10 cellular contexts compared by ENCODE assay signal in the genomic region with DNA sequence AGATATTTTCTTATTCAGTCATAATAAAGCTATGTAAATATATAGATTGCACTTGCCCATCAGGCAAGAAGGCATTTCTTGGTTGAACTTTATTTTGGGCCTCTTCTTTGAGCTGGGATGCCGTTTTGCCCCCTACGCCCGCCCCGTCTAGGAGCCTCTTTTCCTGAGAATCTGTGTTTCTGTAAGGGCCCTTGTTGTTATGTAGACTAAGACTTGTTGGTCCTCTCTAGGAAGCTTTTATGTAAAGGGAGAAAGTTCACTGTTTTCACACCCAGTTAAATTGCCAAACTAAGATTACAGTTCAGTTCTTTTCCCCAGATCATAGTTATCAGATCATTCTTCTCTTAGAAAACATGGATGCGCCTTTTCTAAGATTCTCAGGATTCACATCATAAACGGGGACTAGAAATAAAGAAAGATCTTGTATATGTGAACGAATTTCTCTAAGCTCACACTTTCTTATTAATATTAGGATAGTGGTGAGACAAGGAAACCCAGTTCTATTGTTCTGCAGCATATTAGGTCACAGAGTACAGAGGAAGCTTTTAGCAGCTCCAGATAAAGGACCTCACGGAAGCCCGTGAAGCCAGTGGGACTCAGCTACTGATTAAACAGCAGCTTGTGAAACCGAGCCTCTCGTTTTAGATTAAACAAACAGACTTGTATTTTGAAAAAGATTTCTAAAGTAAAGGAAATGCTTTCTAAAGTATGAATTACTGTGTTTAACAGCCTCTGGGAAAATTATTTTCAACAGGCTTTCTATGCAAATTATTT. TPM values are rescaled to one million over a fixed set of nuclear protein-coding genes. Genes with fewer than 3 reads are reported as not detected.
DNase-seq lines count a peak whose midpoint lies in the region; TF ChIP-seq lines count a peak whose summit lies in the region.
"Had no signal": no experiment of that assay in that cellular context is flagged by ENCODE, and none has a peak within 500 bp of the region (broad histone marks: within the 10 kb centered on the region; RNA-seq: fewer than 3 reads in every experiment).

No MANE protein-coding gene starts in this region.

- no peaks in the 10 kb centered on the region for H3K9me3 ChIP-seq in spleen

- peak overlapping the region in 7 of 8 donors; percentile 14 to 76 (median 60) for H3K27ac ChIP-seq in spleen

- H3K4me3 ChIP-seq in choroid plexus epithelial cell (ENCODE audit: low read depth, low read length) (no peak overlapping the region), spleen (peak overlapping the region in 1 of 8 donors; percentile 22)

- TF ChIP-seq CTCF in choroid plexus epithelial cell (conservative IDR thresholded peaks at IDR 0.05; ENCODE audit: low read depth, low read length): no peak
- TF ChIP-seq CTCF in spleen (IDR thresholded peaks at IDR 0.05 in 8 of 11, conservative IDR thresholded peaks at IDR 0.05 in 3 of 11): no peak

- 69 to 78% (median 73%) methylated on average over 11 of the region's 11 CpGs for WGBS in spleen, 5 donors

- H3K27me3 ChIP-seq in spleen (replicated peaks in 1 of 7): peaks cover 0 to 5% (median 0%) of the 10 kb centered on the region in 7 donors

- DNase-seq in NCI-H146 (lab: John Stamatoyannopoulos, UW) (peak; percentile 19), NCI-H146 treated with DMSO at 0.1 percent for 48 hours (lab: John Stamatoyannopoulos, UW; ENCODE audit: unreplicated experiment) (no peak), choroid plexus epithelial cell (ENCODE audit: low read depth) (peak; percentile 30), kidney glomerular epithelial cell (lab: John Stamatoyannopoulos, UW) (peak; percentile 54), spleen (no peak), SK-N-DZ (ENCODE audit: low spot score) (no peak)
- DNase-seq in activated T-cell treated with anti-CD3 and anti-CD28 coated beads, Interleukin-2, amount 50 U/mL, for 48 hours: no peak
- DNase-seq in stimulated activated CD4-positive, alpha-beta T cell treated with anti-CD3 and anti-CD28 coated beads, Interleukin-2, amount 100 ng/mL, for 48 hours: no peak
- DNase-seq: cortex of kidney; stimulated activated CD8-positive, alpha-beta memory T cell treated with anti-CD3 and anti-CD28 coated beads, Interleukin-4, amount 100 ng/mL, for 48 hours had no signal

- TF ChIP-seq POLR2A in spleen (IDR thresholded peaks at IDR 0.05): peak in 1 of 3 donors; percentile 29

- intact Hi-C loops in spleen (cut with DNase I; ENCODE audit: low total_unique reads): no loop called here

- peaks cover 14 to 82% (median 42%) of the 10 kb centered on the region in 6 donors for H3K4me1 ChIP-seq in spleen

- H3K36me3 ChIP-seq in spleen: no peaks in the 10 kb centered on the region

RNA-seq across cellular contexts. Expression of a gene that starts 3.8 kb away (rescaled TPM):
- total RNA-seq in spleen: 10 to 100 TPM; 15.7 to 22.8 (median 19.9) TPM
- polyA plus RNA-seq in spleen: 1 to 10 TPM; 1.3 to 2.9 (median 1.9) TPM
- polyA plus RNA-seq in SK-N-DZ (2014; cell fraction: cytosol; rRNA removed): 8.2 and 9.1 TPM in 2 replicates
- 6.6 and 9.7 TPM in 2 replicates for polyA plus RNA-seq in SK-N-DZ (2014; cell fraction: nucleus; rRNA removed)

Comparison
In these comparisons a context has a peak if more than half of its experiments do, and no peak if none do; other contexts are left out.
1. DNase-seq: peak in NCI-H146 (single experiment), choroid plexus epithelial cell (single experiment) and kidney glomerular epithelial cell (single experiment); none in NCI-H146 treated with DMSO at 0.1 percent for 48 hours (single experiment), spleen (single experiment), SK-N-DZ (single experiment), activated T-cell treated with anti-CD3 and anti-CD28 coated beads, Interleukin-2, amount 50 U/mL, for 48 hours (0 of 2) and stimulated activated CD4-positive, alpha-beta T cell treated with anti-CD3 and anti-CD28 coated beads, Interleukin-2, amount 100 ng/mL, for 48 hours (0 of 2).